Comparison of ENCODE assay signal across 18 cellular contexts in the genomic region with DNA sequence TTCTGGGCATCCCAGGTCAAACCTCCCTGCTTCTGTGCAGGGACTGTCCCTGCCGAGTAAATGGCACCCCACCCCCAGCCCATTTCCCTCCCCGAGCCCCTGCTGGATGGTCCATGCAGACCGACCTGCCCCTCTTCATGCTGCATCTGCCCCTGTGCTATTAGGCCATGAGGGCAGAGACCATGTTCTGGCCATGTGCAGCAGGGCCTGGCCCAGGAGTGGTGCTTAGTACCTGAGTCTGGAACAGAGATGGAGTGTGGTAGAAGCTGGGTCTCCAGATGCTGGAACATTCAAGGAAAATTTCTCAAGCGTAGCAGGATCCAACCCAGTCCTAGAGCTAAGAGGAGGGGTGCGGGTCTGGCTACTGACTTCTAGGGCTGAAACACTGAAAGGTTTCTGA. TPM values are rescaled to one million over a fixed set of nuclear protein-coding genes. Genes with fewer than 3 reads are reported as not detected.
A peak's percentile ranks its signal among the peaks of the same experiment; 100 is the strongest.
DNase-seq lines count a peak whose midpoint lies in the region; ATAC-seq, FAIRE-seq and TF ChIP-seq lines count a peak whose summit lies in the region.
"Had no signal": no experiment of that assay in that cellular context is flagged by ENCODE, and none has a peak within 500 bp of the region (broad histone marks: within the 10 kb centered on the region; RNA-seq: fewer than 3 reads in every experiment).

No MANE protein-coding gene starts in this region.

- no peak for TF ChIP-seq EP300 in gastroesophageal sphincter (IDR thresholded peaks at IDR 0.05)

- DNase-seq in activated effector memory CD4-positive, alpha-beta T cell treated with anti-CD3 and anti-CD28 coated beads, Interleukin-2, amount 50 U/mL, for 16 hours = peak; percentile 1
- no peak for DNase-seq in activated effector memory CD4-positive, alpha-beta T cell treated with Interleukin-2 at 50 U/mL for 16 hours
- DNase-seq in astrocyte (ENCODE audit: low read depth) (no peak), spleen (peak; percentile 47), T-helper 1 cell (no peak), DMS79 (lab: John Stamatoyannopoulos, UW) (no peak)
- DNase-seq: 8988T, DMS 273 treated with DMSO at 0.1 percent for 48 hours, KG1, NCI-H1105 treated with DMSO at 0.1 percent for 48 hours, NCI-H187, NCI-H2171, NCI-H446 treated with DMSO at 0.1 percent for 48 hours, NCI-H774 had no signal

- no peaks in the 10 kb centered on the region for H3K27me3 ChIP-seq in astrocyte (ENCODE audit: insufficient read depth, low read length)
- H3K27me3 ChIP-seq in gastroesophageal sphincter = no peaks in the 10 kb centered on the region
- H3K27me3 ChIP-seq in spleen (replicated peaks in 1 of 7) = peaks cover 0 to 21% (median 0%) of the 10 kb centered on the region in 7 donors

- TF ChIP-seq POLR2A in gastroesophageal sphincter (IDR thresholded peaks at IDR 0.05) (no peak), spleen (IDR thresholded peaks at IDR 0.05) (no peak)

- no peaks in the 10 kb centered on the region for H3K9me3 Mint-ChIP-seq in astrocyte (ENCODE audit: unreplicated experiment)

- no peaks in the 10 kb centered on the region for H3K27me3 Mint-ChIP-seq in astrocyte (ENCODE audit: low read depth, unreplicated experiment)

- ATAC-seq in gastroesophageal sphincter (no peak), GM18907 (IDR thresholded peaks at IDR 0.05; ENCODE audit: unreplicated experiment) (no peak)

- H3K36me3 Mint-ChIP-seq in astrocyte (ENCODE audit: low read depth, unreplicated experiment) = peaks cover 4% of the 10 kb centered on the region

- H3K36me3 ChIP-seq in astrocyte (ENCODE audit: insufficient read depth, low read length) = peaks cover 6% of the 10 kb centered on the region
- H3K36me3 ChIP-seq in gastroesophageal sphincter = peaks cover 0 to 100% of the 10 kb centered on the region in 2 donors
- peaks cover 0 to 100% (median 77%) of the 10 kb centered on the region in 6 donors for H3K36me3 ChIP-seq in spleen

- H3K4me2 ChIP-seq in astrocyte (ENCODE audit: low read length) = no peak overlapping the region
- H3K4me2 ChIP-seq: BLaER1 had no signal

- H4K20me1 ChIP-seq in astrocyte (ENCODE audit: insufficient read depth, low read length) = peaks cover 6% of the 10 kb centered on the region

- 90% methylated on average over 2 of the region's 5 CpGs; no CpG with 5 or more reads in 1 of the 2 donors for WGBS in gastroesophageal sphincter (ENCODE audit: low coverage in 1 of 2), 2 donors
- whole genome bisulfite sequencing in spleen, 5 donors = 73 to 95% (median 86%) methylated on average over 3 to 5 of the region's 5 CpGs

- H3K9ac ChIP-seq in astrocyte (ENCODE audit: low read length) = no peak overlapping the region
- H3K9ac ChIP-seq: BLaER1 had no signal

- intact Hi-C loops in spleen (cut with DNase I; ENCODE audit: low total_unique reads) = no loop called here

- no peak for FAIRE-seq in astrocyte (lab: Jason Lieb, UNC)
- FAIRE-seq: H1 had no signal

- H3K4me3 Mint-ChIP-seq in astrocyte (ENCODE audit: unreplicated experiment) = no peak overlapping the region

- no peaks in the 10 kb centered on the region for H3K4me1 Mint-ChIP-seq in astrocyte (ENCODE audit: low read depth, unreplicated experiment)

- TF ChIP-seq CTCF in astrocyte (IDR thresholded peaks at IDR 0.05; ENCODE audit: insufficient read depth, low read depth, low read length) (no peak), gastroesophageal sphincter (IDR thresholded peaks at IDR 0.05) (no peak), spleen (IDR thresholded peaks at IDR 0.05 in 8 of 11, conservative IDR thresholded peaks at IDR 0.05 in 3 of 11) (no peak)

- no peak overlapping the region for H2AFZ ChIP-seq in astrocyte (ENCODE audit: low read depth, low read length)

- no peak overlapping the region for H3K4me3 ChIP-seq in astrocyte (ENCODE audit: insufficient read depth, low read depth, low read length)
- no peak overlapping the region for H3K4me3 ChIP-seq in gastroesophageal sphincter
- no peak overlapping the region for H3K4me3 ChIP-seq in spleen
- H3K4me3 ChIP-seq: BLaER1 had no signal

- H3K27ac ChIP-seq in astrocyte (ENCODE audit: low read depth, low read length) (no peak overlapping the region), gastroesophageal sphincter (peak overlapping the region in 3 of 4 donors; percentile 56 to 59 (median 57)), spleen (no peak overlapping the region)
- H3K27ac ChIP-seq: BLaER1 had no signal

- H3K9me3 ChIP-seq in astrocyte (ENCODE audit: insufficient read depth, low read depth, low read length) = no peaks in the 10 kb centered on the region
- H3K9me3 ChIP-seq in gastroesophageal sphincter = no peaks in the 10 kb centered on the region
- no peaks in the 10 kb centered on the region for H3K9me3 ChIP-seq in spleen
- H3K9me3 ChIP-seq: BLaER1 had no signal

- H3K79me2 ChIP-seq in astrocyte (ENCODE audit: insufficient read depth, low read length) = no peaks in the 10 kb centered on the region

- peak overlapping the region; percentile 41 for H3K27ac Mint-ChIP-seq in astrocyte (ENCODE audit: unreplicated experiment)

- H3K4me1 ChIP-seq in astrocyte (ENCODE audit: insufficient read depth, low read length) (no peaks in the 10 kb centered on the region), gastroesophageal sphincter (peaks cover 0 to 18% (median 0%) of the 10 kb centered on the region in 3 donors), spleen (no peaks in the 10 kb centered on the region)
- H3K4me1 ChIP-seq: BLaER1 had no signal

RNA-seq across cellular contexts. Expression of a gene that starts 15.3 kb away (rescaled TPM):
- total RNA-seq in astrocyte (232 and 244 TPM in 2 replicates), gastroesophageal sphincter (100 to 1,000 TPM; 108 to 211 (median 123) TPM), spleen (100 to 1,000 TPM; 172 to 207 (median 194) TPM)
- polyA plus RNA-seq in spleen = 10 to 100 TPM; 57.7 to 92.8 (median 88.9) TPM

RNA-seq across cellular contexts. Expression of a gene that starts 33.3 kb away (rescaled TPM):
- 35.9 and 36.3 TPM in 2 replicates for total RNA-seq in astrocyte
- 10 to 100 TPM; 25.2 to 33.1 (median 29.2) TPM for total RNA-seq in gastroesophageal sphincter
- total RNA-seq in spleen = 10 to 100 TPM; 24.5 to 38.4 (median 30.9) TPM
- polyA plus RNA-seq in spleen = 10 to 100 TPM; 21.6 to 34.7 (median 27.7) TPM

RNA-seq across cellular contexts. Expression of a gene that starts 33.8 kb away (rescaled TPM):
- total RNA-seq in astrocyte = 79.4 and 86.3 TPM in 2 replicates
- total RNA-seq in gastroesophageal sphincter = 10 to 100 TPM; 43.3 to 66.8 (median 53.0) TPM
- 10 to 100 TPM; 42.7 to 68.1 (median 51.8) TPM for total RNA-seq in spleen
- polyA plus RNA-seq in spleen = 10 to 100 TPM; 52.6 to 88.7 (median 77.5) TPM

RNA-seq across cellular contexts. Expression of a gene that starts 40.1 kb away (rescaled TPM):
- total RNA-seq in astrocyte (110 and 128 TPM in 2 replicates), gastroesophageal sphincter (10 to 100 TPM; 45.8 to 76.1 (median 55.6) TPM), spleen (10 to 100 TPM; 51.7 to 75.3 (median 60.0) TPM)
- polyA plus RNA-seq in spleen = 10 to 100 TPM; 18.4 to 37.9 (median 28.8) TPM

RNA-seq across cellular contexts. Expression of a gene that starts 54.5 kb away (rescaled TPM):
- total RNA-seq in astrocyte (75.7 and 80.8 TPM in 2 replicates), gastroesophageal sphincter (10 to 100 TPM; 26.9 to 64.6 (median 40.7) TPM), spleen (10 to 100 TPM; 46.2 to 91.5 (median 70.9) TPM)
- polyA plus RNA-seq in spleen = 10 to 100 TPM; 19.9 to 35.2 (median 31.5) TPM

Comparison
In these comparisons a context has a peak if more than half of its experiments do, and no peak if none do; other contexts are left out.
1. DNase-seq: peak in activated effector memory CD4-positive, alpha-beta T cell treated with anti-CD3 and anti-CD28 coated beads, Interleukin-2, amount 50 U/mL, for 16 hours (single experiment) and spleen (single experiment); none in activated effector memory CD4-positive, alpha-beta T cell treated with Interleukin-2 at 50 U/mL for 16 hours (single experiment), astrocyte (single experiment), T-helper 1 cell (0 of 5) and DMS79 (single experiment).
2. H3K27ac ChIP-seq: peak in gastroesophageal sphincter (3 of 4); none in astrocyte (single experiment) and spleen (0 of 8).